Comparison of ENCODE assay signal across 28 cellular contexts in genomic region chr1:62271137-62271536, GRCh38. TPM values are rescaled to one million over a fixed set of nuclear protein-coding genes. Genes with fewer than 3 reads are reported as not detected.
DNase-seq lines count a peak whose midpoint lies in the region; ATAC-seq and TF ChIP-seq lines count a peak whose summit lies in the region.
"Had no signal": no experiment of that assay in that cellular context is flagged by ENCODE, and none has a peak within 500 bp of the region (broad histone marks: within the 10 kb centered on the region; RNA-seq: fewer than 3 reads in every experiment).

No MANE protein-coding gene starts in this region.

- H3K36me3 Mint-ChIP-seq in GM23338 (ENCODE audit: low read depth): no peaks in the 10 kb centered on the region

- no peak overlapping the region for H3K9ac ChIP-seq in PC-3 (ENCODE audit: low read length)

- no peak overlapping the region for H3K27ac Mint-ChIP-seq in GM23338
- H3K27ac Mint-ChIP-seq: dendritic cell treated with granulocyte-macrophage colony-stimulating factor and Interleukin-4, amounts not matched to agents 40 ng/mL and 50 ng/mL, for 4 days had no signal

- H4K20me1 ChIP-seq in GM23338 (replicated peaks; ENCODE audit: insufficient read depth) (no peaks in the 10 kb centered on the region), PC-3 (ENCODE audit: low read length) (no peaks in the 10 kb centered on the region)

- H3K9me3 ChIP-seq in BE2C (no peaks in the 10 kb centered on the region), PC-3 (ENCODE audit: low read length) (no peaks in the 10 kb centered on the region), right atrium auricular region (no peaks in the 10 kb centered on the region)
- H3K9me3 ChIP-seq: Caco-2, tibial artery had no signal

- no peak for TF ChIP-seq CTCF in BE2C (IDR thresholded peaks at IDR 0.05; ENCODE audit: low read depth, low read length)
- TF ChIP-seq CTCF in GM23338 (conservative IDR thresholded peaks at IDR 0.05; ENCODE audit: low read depth in 2 of 2): no peak
- no peak for TF ChIP-seq CTCF in PC-3 (conservative IDR thresholded peaks at IDR 0.05; ENCODE audit: low read depth, low read length)
- TF ChIP-seq CTCF in right atrium auricular region (IDR thresholded peaks at IDR 0.05): no peak

- no peak overlapping the region for H3K4me2 ChIP-seq in GM23338
- peak overlapping the region; percentile 70 for H3K4me2 ChIP-seq in PC-3 (ENCODE audit: low read length)

- CTCF ChIA-PET in PC-3 (lab: Charles Lee): no interaction called here

- H3K9me3 Mint-ChIP-seq in GM23338: no peaks in the 10 kb centered on the region
- H3K9me3 Mint-ChIP-seq: activated B cell treated with CpG ODN at 0.5 μM for 24 hours; dendritic cell treated with granulocyte-macrophage colony-stimulating factor and Interleukin-4, amounts not matched to agents 40 ng/mL and 50 ng/mL, for 4 days; stimulated activated naive CD8-positive, alpha-beta T cell treated with anti-CD3 and anti-CD28 coated beads, Interleukin-15, Interleukin-2, amounts not matched to agents 100 ng/mL and 50 ng/mL, for 24 hours had no signal

- no peaks in the 10 kb centered on the region for H3K9me2 ChIP-seq in GM23338 (ENCODE audit: insufficient read depth)
- no peaks in the 10 kb centered on the region for H3K9me2 ChIP-seq in PC-3 (replicated peaks; ENCODE audit: low read length)

- H3K4me1 ChIP-seq in BE2C (peaks cover 15% of the 10 kb centered on the region), GM23338 (ENCODE audit: insufficient read depth) (peaks cover 3% of the 10 kb centered on the region; the same call in 1 of the 2 replicates), PC-3 (ENCODE audit: insufficient read depth, low read length) (peaks cover 17% of the 10 kb centered on the region), right atrium auricular region (no peaks in the 10 kb centered on the region)
- H3K4me1 ChIP-seq: tibial artery had no signal

- H3K36me3 ChIP-seq in BE2C (no peaks in the 10 kb centered on the region), GM23338 (ENCODE audit: insufficient read depth) (no peaks in the 10 kb centered on the region), PC-3 (ENCODE audit: low read depth, low read length) (no peaks in the 10 kb centered on the region), right atrium auricular region (no peaks in the 10 kb centered on the region)
- H3K36me3 ChIP-seq: cardiac muscle cell, tibial artery had no signal

- H3K27me3 ChIP-seq in BE2C (no peaks in the 10 kb centered on the region), GM23338 (ENCODE audit: insufficient read depth) (no peaks in the 10 kb centered on the region), PC-3 (ENCODE audit: low read length) (no peaks in the 10 kb centered on the region), right atrium auricular region (no peaks in the 10 kb centered on the region)
- H3K27me3 ChIP-seq: cardiac muscle cell, tibial artery had no signal

- peak; percentile 75 for DNase-seq in BE2C
- no peak for DNase-seq in GM23338 (ENCODE audit: low spot score)
- no peak for DNase-seq in PC-3
- DNase-seq in left kidney (ENCODE audit: low read depth, low spot score): peak; percentile 50
- DNase-seq in right atrium auricular region (ENCODE audit: low spot score): no peak
- DNase-seq in NCI-H2081 (lab: John Stamatoyannopoulos, UW): no peak
- DNase-seq in NCI-H510A treated with DMSO at 0.1 percent for 48 hours (lab: John Stamatoyannopoulos, UW): no peak
- DNase-seq: activated B cell treated with CpG ODN at 0.5 μM for 24 hours; activated gamma-delta T cell treated with Interleukin-2 at 50 U/mL for 16 hours; Caco-2; EL; glutamatergic neuron; NCI-H1417 treated with DMSO at 0.1 percent for 48 hours; NCI-H2171; NK-92 treated with Interleukin-12 subunit alpha and Interleukin-12 subunit beta, amount 100 ng/mL, for 24 hours; retina; stimulated activated CD4-positive, alpha-beta T cell treated with anti-CD3 and anti-CD28 coated beads, Interleukin-4, amount 100 ng/mL, for 24 hours; T1000; tibial artery had no signal

- H3K4me3 ChIP-seq in BE2C (ENCODE audit: low read depth, low read length) (no peak overlapping the region), GM23338 (no peak overlapping the region), PC-3 (ENCODE audit: low read length) (peak overlapping the region; percentile 43; the same call in 1 of the 2 replicates), right atrium auricular region (no peak overlapping the region)
- H3K4me3 ChIP-seq: cardiac muscle cell, tibial artery had no signal

- peaks cover 23% of the 10 kb centered on the region for H3K4me1 Mint-ChIP-seq in GM23338

- no peak overlapping the region for H3K4me3 Mint-ChIP-seq in GM23338
- H3K4me3 Mint-ChIP-seq: activated B cell treated with CpG ODN at 0.5 μM for 24 hours; activated CD4-positive, alpha-beta memory T cell treated with anti-CD3 and anti-CD28 coated beads, Interleukin-2, amount 10 ng/mL, durations not matched to agents 7 days and 5 days; dendritic cell treated with granulocyte-macrophage colony-stimulating factor and Interleukin-4, amounts not matched to agents 40 ng/mL and 50 ng/mL, for 4 days; stimulated activated naive CD8-positive, alpha-beta T cell treated with anti-CD3 and anti-CD28 coated beads, Interleukin-15, Interleukin-2, amounts not matched to agents 100 ng/mL and 50 ng/mL, for 24 hours had no signal

- no peak for ATAC-seq in GM23338
- ATAC-seq in PC-3: no peak
- ATAC-seq in HG02852 (IDR thresholded peaks at IDR 0.05; ENCODE audit: unreplicated experiment): no peak
- ATAC-seq: HepG2 had no signal

- H3F3A ChIP-seq in GM23338 (replicated peaks; ENCODE audit: low read depth) (0 out of 2 replicates have a peak, but pooled peaks cover 3% of the 10 kb centered on the region), PC-3 (ENCODE audit: low read length, unreplicated experiment) (no peaks in the 10 kb centered on the region)

- H2AFZ ChIP-seq in GM23338 (peak overlapping the region; percentile 72; the same call in 1 of the 2 replicates), PC-3 (ENCODE audit: low read length) (peak overlapping the region; percentile 20; the same call in 1 of the 2 replicates)

- H3K27ac ChIP-seq in GM23338 (ENCODE audit: low read depth) (no peak overlapping the region), PC-3 (ENCODE audit: low read length) (no peak overlapping the region), right atrium auricular region (no peak overlapping the region)
- H3K27ac ChIP-seq: cardiac muscle cell, HL-60, tibial artery had no signal

- POLR2A ChIA-PET in PC-3 (lab: Charles Lee; ENCODE audit: unreplicated experiment): no interaction called here

- intact Hi-C loops in PC-3 (cut with micrococcal nuclease): no loop called here

- BruUV-seq in PC-3 (replicated peaks; lab: Mats Ljungman, UMichigan): no TSS peak

- peaks cover 9% of the 10 kb centered on the region for H3K27me3 Mint-ChIP-seq in GM23338 (ENCODE audit: insufficient read depth, low read depth, poor library complexity)
- H3K27me3 Mint-ChIP-seq: activated B cell treated with CpG ODN at 0.5 μM for 24 hours; activated CD4-positive, alpha-beta memory T cell treated with anti-CD3 and anti-CD28 coated beads, Interleukin-2, amount 10 ng/mL, durations not matched to agents 7 days and 5 days; dendritic cell treated with granulocyte-macrophage colony-stimulating factor and Interleukin-4, amounts not matched to agents 40 ng/mL and 50 ng/mL, for 4 days; stimulated activated naive CD8-positive, alpha-beta T cell treated with anti-CD3 and anti-CD28 coated beads, Interleukin-15, Interleukin-2, amounts not matched to agents 100 ng/mL and 50 ng/mL, for 24 hours had no signal

- H3K79me2 ChIP-seq in GM23338 (replicated peaks; ENCODE audit: insufficient read depth) (no peaks in the 10 kb centered on the region), PC-3 (ENCODE audit: low read length) (no peaks in the 10 kb centered on the region)

TF ChIP-seq in GM23338, 12 proteins besides CTCF, POLR2A, EP300 and RAD21 (continues in another document):
- no peak for TF ChIP-seq REST (IDR thresholded peaks at IDR 0.05; ENCODE audit: unreplicated experiment)
- TF ChIP-seq STAT1 (IDR thresholded peaks at IDR 0.05; ENCODE audit: unreplicated experiment): no peak

RNA-seq across cellular contexts. Expression of gene KANK4, which starts 48.1 kb away (rescaled TPM):
- 0.14 TPM for polyA plus RNA-seq in BE2C (2012; ENCODE audit: insufficient read depth, insufficient read length, low read depth)
- total RNA-seq in GM23338 (2014; rRNA removed; shearing (Covaris generic)): 0.19 and 0.42 TPM in 2 replicates
- polyA plus RNA-seq in GM23338 (2016; fragmentation: Nextera tagmentation; extraction: Ambion mirVana): 0.31 and 0.49 TPM in 2 replicates
- not detected in 2 replicates for total RNA-seq in PC-3 (2014; rRNA removed)
- under 1 TPM; 0.12 to 0.63 TPM for total RNA-seq in right atrium auricular region
- total RNA-seq: activated B cell treated with CpG ODN at 0.5 μM for 24 hours; activated CD4-positive, alpha-beta memory T cell treated with anti-CD3 and anti-CD28 coated beads, Interleukin-2, amount 10 ng/mL, durations not matched to agents 7 days and 5 days; endothelial cell of umbilical vein; osteocyte had no signal
- polyA plus RNA-seq: endothelial cell of umbilical vein had no signal

Comparison
In these comparisons a context has a peak if more than half of its experiments do, and no peak if none do; other contexts are left out.
1. DNase-seq: peak in BE2C (single experiment) and left kidney (single experiment); none in GM23338 (single experiment), PC-3 (single experiment), right atrium auricular region (single experiment), NCI-H2081 (0 of 2) and NCI-H510A treated with DMSO at 0.1 percent for 48 hours (single experiment).